Comparison of ENCODE assay signal across 8 cellular contexts in genomic region chr6:64330694-64331309, GRCh38.
DNase-seq lines count a peak whose midpoint lies in the region; ATAC-seq and TF ChIP-seq lines count a peak whose summit lies in the region.

No MANE protein-coding gene starts in this region.

- 46% methylated on average over 5 of the region's 5 CpGs for WGBS in right cardiac atrium
- 37% methylated on average over 5 of the region's 5 CpGs for WGBS in smooth muscle cell (ENCODE audit: low lambda C conversion rate)

- H3K27ac ChIP-seq in right cardiac atrium (ENCODE audit: low read length) = no peak overlapping the region
- no peak overlapping the region for H3K27ac ChIP-seq in smooth muscle cell (ENCODE audit: low read depth)

- no peak overlapping the region for H3K4me3 ChIP-seq in right cardiac atrium (ENCODE audit: low read length)
- H3K4me3 ChIP-seq in smooth muscle cell = no peak overlapping the region

- H3K9me3 ChIP-seq in right cardiac atrium (ENCODE audit: control insufficient read depth, low read length) (no peaks in the 10 kb centered on the region), smooth muscle cell (replicated peaks; ENCODE audit: low read depth) (no peaks in the 10 kb centered on the region)

- H3K27me3 ChIP-seq in right cardiac atrium (ENCODE audit: control insufficient read depth, insufficient read depth) (no peaks in the 10 kb centered on the region), smooth muscle cell (ENCODE audit: low read depth) (no peaks in the 10 kb centered on the region)

- no peaks in the 10 kb centered on the region for H3K4me1 Mint-ChIP-seq in activated T-helper 2 cell treated with anti-CD3 and anti-CD28 coated beads, Interferon-gamma antibody, Interleukin-2, Interleukin-4, amounts not matched to agents 10 μg/mL and 5 μg/mL and 100 μg/mL, durations not matched to agents 14 hours and 24 hours and 36 hours (ENCODE audit: low read depth)

- TF ChIP-seq CTCF in smooth muscle cell (IDR thresholded peaks at IDR 0.05; ENCODE audit: borderline replicate concordance, insufficient read depth, poor library complexity, severe bottlenecking) = peak; percentile 60

- H4K20me1 ChIP-seq in smooth muscle cell (ENCODE audit: low read depth) = no peaks in the 10 kb centered on the region

- intact Hi-C loops in activated T-helper 2 cell treated with anti-CD3 and anti-CD28 coated beads, Interferon-gamma antibody, Interleukin-2, Interleukin-4, amounts not matched to agents 10 μg/mL and 5 μg/mL and 100 μg/mL, durations not matched to agents 14 hours and 24 hours and 36 hours (cut with micrococcal nuclease) = loop anchor here (2.0 kb wide), 1 partner anchor 408 kb away; no protein-coding TSS in a partner anchor
- intact Hi-C loops in right cardiac atrium (cut with DNase I) = no loop called here

- H3K4me1 ChIP-seq in right cardiac atrium (ENCODE audit: control insufficient read depth, insufficient read depth, low read length) = no peaks in the 10 kb centered on the region
- no peaks in the 10 kb centered on the region for H3K4me1 ChIP-seq in smooth muscle cell (ENCODE audit: low read depth)

- no peak overlapping the region for H2AFZ ChIP-seq in smooth muscle cell (ENCODE audit: low read depth)

- no peaks in the 10 kb centered on the region for H3K36me3 ChIP-seq in smooth muscle cell (ENCODE audit: low read depth)

- H3K9ac ChIP-seq in smooth muscle cell (ENCODE audit: low read depth) = no peak overlapping the region

- no peak overlapping the region for H3K4me3 Mint-ChIP-seq in activated T-helper 2 cell treated with anti-CD3 and anti-CD28 coated beads, Interferon-gamma antibody, Interleukin-2, Interleukin-4, amounts not matched to agents 10 μg/mL and 5 μg/mL and 100 μg/mL, durations not matched to agents 14 hours and 24 hours and 36 hours (ENCODE audit: low read depth)

- ATAC-seq in GM21390 (IDR thresholded peaks at IDR 0.05; ENCODE audit: unreplicated experiment) = peak; percentile 60
- no peak for ATAC-seq in right cardiac atrium

- H3K36me3 Mint-ChIP-seq in activated T-helper 2 cell treated with anti-CD3 and anti-CD28 coated beads, Interferon-gamma antibody, Interleukin-2, Interleukin-4, amounts not matched to agents 10 μg/mL and 5 μg/mL and 100 μg/mL, durations not matched to agents 14 hours and 24 hours and 36 hours (ENCODE audit: low read depth) = no peaks in the 10 kb centered on the region

- no peak overlapping the region for H3K27ac Mint-ChIP-seq in activated T-helper 2 cell treated with anti-CD3 and anti-CD28 coated beads, Interferon-gamma antibody, Interleukin-2, Interleukin-4, amounts not matched to agents 10 μg/mL and 5 μg/mL and 100 μg/mL, durations not matched to agents 14 hours and 24 hours and 36 hours

- no peaks in the 10 kb centered on the region for H3K79me2 ChIP-seq in smooth muscle cell (ENCODE audit: low read depth)

- peak; percentile 83 for DNase-seq in DMS53 (lab: John Stamatoyannopoulos, UW)
- peak; percentile 16 to 64 for DNase-seq in NCI-H1930 (lab: John Stamatoyannopoulos, UW)
- peak; percentile 9 for DNase-seq in activated T-helper 2 cell treated with anti-CD3 and anti-CD28 coated beads, Interferon-gamma antibody, Interleukin-2, Interleukin-4, amounts not matched to agents 10 μg/mL and 5 μg/mL and 100 μg/mL, durations not matched to agents 14 hours and 24 hours and 36 hours (ENCODE audit: low spot score)
- peak; percentile 51 to 89 (median 67) for DNase-seq in right cardiac atrium
- peak; percentile 10 for DNase-seq in smooth muscle cell (lab: John Stamatoyannopoulos, UW; ENCODE audit: unreplicated experiment)
- DNase-seq in NCI-H2107 (lab: John Stamatoyannopoulos, UW) = no peak
- DNase-seq in activated naive CD4-positive, alpha-beta T cell treated with anti-CD3 and anti-CD28 coated beads, Interleukin-2, amount 50 U/mL, for 16 hours = no peak

- no peaks in the 10 kb centered on the region for H3K27me3 Mint-ChIP-seq in activated T-helper 2 cell treated with anti-CD3 and anti-CD28 coated beads, Interferon-gamma antibody, Interleukin-2, Interleukin-4, amounts not matched to agents 10 μg/mL and 5 μg/mL and 100 μg/mL, durations not matched to agents 14 hours and 24 hours and 36 hours (ENCODE audit: low read depth)

- H3K4me2 ChIP-seq in smooth muscle cell = no peak overlapping the region

- H3K9me3 Mint-ChIP-seq in activated T-helper 2 cell treated with anti-CD3 and anti-CD28 coated beads, Interferon-gamma antibody, Interleukin-2, Interleukin-4, amounts not matched to agents 10 μg/mL and 5 μg/mL and 100 μg/mL, durations not matched to agents 14 hours and 24 hours and 36 hours = peaks cover 14% of the 10 kb centered on the region

- H3F3A ChIP-seq in smooth muscle cell (ENCODE audit: low read depth) = no peaks in the 10 kb centered on the region

Comparison
In these comparisons a context has a peak if more than half of its experiments do, and no peak if none do; other contexts are left out.
1. DNase-seq: peak in DMS53 (single experiment), NCI-H1930 (2 of 2), activated T-helper 2 cell treated with anti-CD3 and anti-CD28 coated beads, Interferon-gamma antibody, Interleukin-2, Interleukin-4, amounts not matched to agents 10 μg/mL and 5 μg/mL and 100 μg/mL, durations not matched to agents 14 hours and 24 hours and 36 hours (single experiment), right cardiac atrium (3 of 3) and smooth muscle cell (single experiment); none in NCI-H2107 (single experiment) and activated naive CD4-positive, alpha-beta T cell treated with anti-CD3 and anti-CD28 coated beads, Interleukin-2, amount 50 U/mL, for 16 hours (single experiment).